ENCODE assay signal across 11 cellular contexts in the genomic region with DNA sequence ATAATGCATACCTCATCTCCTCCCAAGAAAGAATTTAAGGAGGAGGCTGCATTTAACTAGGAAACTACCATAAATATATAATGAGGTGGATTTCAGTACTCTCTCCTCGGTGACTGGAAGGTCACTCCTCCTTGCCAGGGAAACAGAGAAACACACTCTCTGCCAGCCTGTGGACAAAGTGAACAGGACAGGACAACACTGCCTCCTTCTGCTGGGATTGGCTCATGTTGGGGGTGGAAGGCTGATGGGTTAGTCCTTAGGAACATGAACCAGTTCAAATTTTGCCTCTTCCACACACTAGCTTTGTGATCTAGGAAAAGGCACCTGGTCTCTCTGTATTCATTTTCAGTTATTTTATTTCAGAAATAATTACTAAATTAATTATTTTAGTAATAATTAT. TPM values are rescaled to one million over a fixed set of nuclear protein-coding genes. Genes with fewer than 3 reads are reported as not detected.
A peak's percentile ranks its signal among the peaks of the same experiment; 100 is the strongest.
DNase-seq lines count a peak whose midpoint lies in the region; ATAC-seq and TF ChIP-seq lines count a peak whose summit lies in the region.
"Had no signal": no experiment of that assay in that cellular context is flagged by ENCODE, and none has a peak within 500 bp of the region (broad histone marks: within the 10 kb centered on the region; RNA-seq: fewer than 3 reads in every experiment).

No MANE protein-coding gene starts in this region.

- H3K9me3 ChIP-seq in A673 (ENCODE audit: low read depth, low read length, poor library complexity, severe bottlenecking) (no peaks in the 10 kb centered on the region), body of pancreas (no peaks in the 10 kb centered on the region), HAP-1 (0 out of 2 replicates have a peak, but pooled peaks cover 2% of the 10 kb centered on the region)
- H3K9me3 ChIP-seq in CD8-positive, alpha-beta T cell (ENCODE audit: low read length), result no peaks in the 10 kb centered on the region

- H3K36me3 Mint-ChIP-seq in CD8-positive, alpha-beta T cell, result no peaks in the 10 kb centered on the region
- H3K36me3 Mint-ChIP-seq: CD4-positive, CD25-positive, alpha-beta regulatory T cell had no signal

- TF ChIP-seq POLR2A in body of pancreas (IDR thresholded peaks at IDR 0.05), result no peak

- ATAC-seq in body of pancreas, result peak; percentile 63
- no peak for ATAC-seq in CD8-positive, alpha-beta T cell

- no peak overlapping the region for H3K27ac ChIP-seq in A673 (ENCODE audit: low read depth, low read length, poor library complexity, severe bottlenecking)
- H3K27ac ChIP-seq in body of pancreas, result no peak overlapping the region
- H3K27ac ChIP-seq in CD8-positive, alpha-beta T cell (ENCODE audit: low read depth, low read length), result no peak overlapping the region

- peaks cover 2% of the 10 kb centered on the region for H3K4me1 Mint-ChIP-seq in CD8-positive, alpha-beta T cell (ENCODE audit: low read depth)

- CTCF ChIA-PET in A673 (lab: Charles Lee), result no interaction called here
- CTCF ChIA-PET in CD8-positive, alpha-beta T cell (lab: Charles Lee), result no interaction called here

- H3K9me3 Mint-ChIP-seq in CD8-positive, alpha-beta T cell, result no peaks in the 10 kb centered on the region
- H3K9me3 Mint-ChIP-seq: nephron had no signal

- H3K27me3 ChIP-seq in A673 (replicated peaks; ENCODE audit: insufficient read depth, low read depth, low read length, poor library complexity), result peaks cover 5% of the 10 kb centered on the region
- H3K27me3 ChIP-seq in body of pancreas, result no peaks in the 10 kb centered on the region
- H3K27me3 ChIP-seq in HAP-1 (ENCODE audit: low read depth), result no peaks in the 10 kb centered on the region
- no peaks in the 10 kb centered on the region for H3K27me3 ChIP-seq in CD8-positive, alpha-beta T cell (ENCODE audit: insufficient read depth, low read length)

- H3K4me3 Mint-ChIP-seq in CD8-positive, alpha-beta T cell, result no peak overlapping the region
- H3K4me3 Mint-ChIP-seq: CD4-positive, CD25-positive, alpha-beta regulatory T cell; nephron had no signal

- no peak overlapping the region for H3K27ac Mint-ChIP-seq in CD8-positive, alpha-beta T cell
- H3K27ac Mint-ChIP-seq: CD4-positive, CD25-positive, alpha-beta regulatory T cell; nephron had no signal

- intact Hi-C loops in A673 (cut with micrococcal nuclease; ENCODE audit: unreplicated experiment), result no loop called here
- intact Hi-C loops in body of pancreas (cut with DNase I), result no loop called here
- intact Hi-C loops in CD8-positive, alpha-beta T cell (cut with DNase I, micrococcal nuclease), result no loop called here

- 15 to 28% methylated on average over 1 of the region's 1 CpG for WGBS in body of pancreas, 2 donors

- POLR2A ChIA-PET in A673 (lab: Charles Lee; ENCODE audit: low non-redundant PET), result no interaction called here
- POLR2A ChIA-PET in CD8-positive, alpha-beta T cell (lab: Charles Lee), result no interaction called here

- TF ChIP-seq CTCF in A673 (conservative IDR thresholded peaks at IDR 0.05; ENCODE audit: low read depth, low read length) (0 out of 2 replicates have a peak, but pooled peaks have one; percentile 11), body of pancreas (IDR thresholded peaks at IDR 0.05) (peak in 4 of 7 experiments; percentile 23 to 36 (median 30))
- TF ChIP-seq CTCF in CD8-positive, alpha-beta T cell (IDR thresholded peaks at IDR 0.05), result no peak

- H3K4me1 ChIP-seq in A673 (ENCODE audit: insufficient read depth, low read length, poor library complexity, severe bottlenecking) (no peaks in the 10 kb centered on the region), body of pancreas (peaks cover 12% of the 10 kb centered on the region), HAP-1 (peaks cover 4% of the 10 kb centered on the region; the same call in 1 of the 2 replicates)
- no peaks in the 10 kb centered on the region for H3K4me1 ChIP-seq in CD8-positive, alpha-beta T cell (ENCODE audit: insufficient read depth, low read length)

- no peaks in the 10 kb centered on the region for H3K36me3 ChIP-seq in A673 (ENCODE audit: insufficient read depth, low read length, poor library complexity, severe bottlenecking)
- H3K36me3 ChIP-seq in body of pancreas (replicated peaks in 1 of 2; ENCODE audit: insufficient read depth in 1 of 2, low read depth in 2 of 2), result no peaks in the 10 kb centered on the region
- no peaks in the 10 kb centered on the region for H3K36me3 ChIP-seq in HAP-1 (replicated peaks)
- no peaks in the 10 kb centered on the region for H3K36me3 ChIP-seq in CD8-positive, alpha-beta T cell (ENCODE audit: insufficient read depth, low read length)

- no TSS peak for BruUV-seq in A673 (replicated peaks; lab: Mats Ljungman, UMichigan)

- H3K4me3 ChIP-seq in A673 (ENCODE audit: low read depth, low read length, poor library complexity, severe bottlenecking) (no peak overlapping the region), body of pancreas (no peak overlapping the region), HAP-1 (no peak overlapping the region)
- no peak overlapping the region for H3K4me3 ChIP-seq in CD8-positive, alpha-beta T cell (ENCODE audit: low read depth, low read length)

- peaks cover 7% of the 10 kb centered on the region for H3K27me3 Mint-ChIP-seq in CD8-positive, alpha-beta T cell (ENCODE audit: low read depth)

- in situ Hi-C loops in G401 (cut with HindIII; ENCODE audit: low sequenced_read_pairs), result no loop called here
- in situ Hi-C loops in HAP-1 (cut with MboI; ENCODE audit: low sequenced_read_pairs), result no loop called here

- DNase-seq in A673 (ENCODE audit: low spot score), result no peak
- peak; percentile 76 for DNase-seq in HT-29 (ENCODE audit: low spot score)
- DNase-seq in body of pancreas, result peak; percentile 19 to 45 (median 31)
- peak; percentile 61 for DNase-seq in islet precursor cell
- no peak for DNase-seq in G401 (ENCODE audit: low spot score)
- no peak for DNase-seq in HAP-1 (ENCODE audit: low spot score in 2 of 2)
- DNase-seq in NCI-H748 treated with DMSO at 0.1 percent for 48 hours (lab: John Stamatoyannopoulos, UW), result no peak
- DNase-seq in CD8-positive, alpha-beta T cell, result no peak
- DNase-seq: CD4-positive, CD25-positive, alpha-beta regulatory T cell; NCI-H526 treated with DMSO at 0.1 percent for 48 hours had no signal

RNA-seq across cellular contexts. Expression of a gene that starts 50.6 kb away (rescaled TPM):
- total RNA-seq in A673 (2021) (not detected in 2 replicates), body of pancreas (10 to 100 TPM; 14.3 to 14.8 TPM)
- 2.6 and 4.2 TPM in 2 replicates for total RNA-seq in HT-29 (2014; rRNA removed; shearing (Covaris generic))
- total RNA-seq in G401 (2014; rRNA removed; shearing (Covaris generic)), result not detected in 2 replicates
- total RNA-seq in CD8-positive, alpha-beta T cell, result not detected
- total RNA-seq: CD4-positive, CD25-positive, alpha-beta regulatory T cell had no signal

Comparison
In these comparisons a context has a peak if more than half of its experiments do, and no peak if none do; other contexts are left out.
1. DNase-seq: peak in HT-29 (single experiment), body of pancreas (4 of 4) and islet precursor cell (single experiment); none in A673 (single experiment), G401 (single experiment), HAP-1 (0 of 2), NCI-H748 treated with DMSO at 0.1 percent for 48 hours (single experiment) and CD8-positive, alpha-beta T cell (0 of 7).